ENCODE assay signal across 9 cellular contexts in genomic region chr21:33071878-33072306, GRCh38. TPM values are rescaled to one million over a fixed set of nuclear protein-coding genes. Genes with fewer than 3 reads are reported as not detected.
DNase-seq lines count a peak whose midpoint lies in the region; ATAC-seq and TF ChIP-seq lines count a peak whose summit lies in the region.
"Had no signal": no experiment of that assay in that cellular context is flagged by ENCODE, and none has a peak within 500 bp of the region (broad histone marks: within the 10 kb centered on the region; RNA-seq: fewer than 3 reads in every experiment).

No MANE protein-coding gene starts in this region.

- CTCF ChIA-PET in PC-3 (lab: Charles Lee), result no interaction called here

- H3K36me3 ChIP-seq in PC-3 (ENCODE audit: low read depth, low read length), result no peaks in the 10 kb centered on the region

- H3K27ac ChIP-seq in PC-3 (ENCODE audit: low read length), result no peak overlapping the region

- no peak overlapping the region for H2AFZ ChIP-seq in PC-3 (ENCODE audit: low read length)

- H3K4me3 ChIP-seq in epithelial cell of esophagus (ENCODE audit: low read length) (no peak overlapping the region), PC-3 (ENCODE audit: low read length) (no peak overlapping the region)

- H3K9me3 Mint-ChIP-seq in osteocyte (ENCODE audit: unreplicated experiment), result peaks cover 7% of the 10 kb centered on the region

- no TSS peak for BruUV-seq in PC-3 (replicated peaks; lab: Mats Ljungman, UMichigan)

- H3K9me3 ChIP-seq in PC-3 (ENCODE audit: low read length), result no peaks in the 10 kb centered on the region

- peaks cover 81% of the 10 kb centered on the region for H3K27me3 Mint-ChIP-seq in osteocyte (ENCODE audit: unreplicated experiment)

- peaks cover 78% of the 10 kb centered on the region for H3K27me3 ChIP-seq in PC-3 (ENCODE audit: low read length)

- no peak overlapping the region for H3K9ac ChIP-seq in PC-3 (ENCODE audit: low read length)

- ATAC-seq in GM21723 (IDR thresholded peaks at IDR 0.05; ENCODE audit: unreplicated experiment), result no peak
- no peak for ATAC-seq in PC-3

- no peaks in the 10 kb centered on the region for H4K20me1 ChIP-seq in PC-3 (ENCODE audit: low read length)

- H3K4me1 Mint-ChIP-seq in osteocyte (ENCODE audit: unreplicated experiment), result peaks cover 14% of the 10 kb centered on the region

- no peak overlapping the region for H3K27ac Mint-ChIP-seq in osteocyte (ENCODE audit: unreplicated experiment)

- H3K36me3 Mint-ChIP-seq in osteocyte (ENCODE audit: unreplicated experiment), result peaks cover 1% of the 10 kb centered on the region

- peak overlapping the region; percentile 66 for H3K4me3 Mint-ChIP-seq in osteocyte (ENCODE audit: unreplicated experiment)

- H3K4me1 ChIP-seq in PC-3 (ENCODE audit: insufficient read depth, low read length), result no peaks in the 10 kb centered on the region

- peak; percentile 39 for DNase-seq in Daoy (ENCODE audit: low read depth)
- DNase-seq in NCI-H748 treated with DMSO at 0.1 percent for 48 hours (lab: John Stamatoyannopoulos, UW), result peak; percentile 18
- DNase-seq in epithelial cell of esophagus (ENCODE audit: low read depth), result peak; percentile 8
- DNase-seq in osteocyte (ENCODE audit: extremely low spot score, unreplicated experiment), result no peak
- DNase-seq in effector CD4-positive, alpha-beta T cell, result no peak
- DNase-seq in DMS114 treated with DMSO at 0.1 percent for 48 hours (lab: John Stamatoyannopoulos, UW; ENCODE audit: unreplicated experiment), result no peak
- DNase-seq in PC-3, result no peak

- no peak overlapping the region for H3K4me2 ChIP-seq in PC-3 (ENCODE audit: low read length)

- H3K79me2 ChIP-seq in PC-3 (ENCODE audit: low read length), result no peaks in the 10 kb centered on the region

- H3K9me2 ChIP-seq in PC-3 (replicated peaks; ENCODE audit: low read length), result no peaks in the 10 kb centered on the region

- intact Hi-C loops in PC-3 (cut with micrococcal nuclease), result no loop called here

- no peaks in the 10 kb centered on the region for H3F3A ChIP-seq in PC-3 (ENCODE audit: low read length, unreplicated experiment)

- POLR2A ChIA-PET in PC-3 (lab: Charles Lee; ENCODE audit: unreplicated experiment), result no interaction called here

- TF ChIP-seq CTCF in epithelial cell of esophagus (IDR thresholded peaks at IDR 0.05; ENCODE audit: insufficient read depth, low read depth, low read length, missing control alignments) (no peak), osteocyte (IDR thresholded peaks at IDR 0.05) (no peak), PC-3 (conservative IDR thresholded peaks at IDR 0.05; ENCODE audit: low read depth, low read length) (no peak)

RNA-seq across cellular contexts. Expression of gene OLIG1, which starts 2.0 kb away (rescaled TPM):
- not detected in 2 replicates for total RNA-seq in Daoy (2014; rRNA removed; shearing (Covaris generic))
- total RNA-seq in osteocyte (not detected in 2 replicates), PC-3 (2014; rRNA removed) (2.3 TPM in 1 of 2 replicates, not detected in the other)
- total RNA-seq: subcutaneous adipose tissue had no signal

RNA-seq across cellular contexts. Expression of gene OLIG2, which starts 46.2 kb away (rescaled TPM):
- total RNA-seq in Daoy (2014; rRNA removed; shearing (Covaris generic)), result 1.3 and 3.1 TPM in 2 replicates
- total RNA-seq in osteocyte (0.37 and 0.56 TPM in 2 replicates), PC-3 (2014; rRNA removed) (not detected in 2 replicates)
- total RNA-seq: subcutaneous adipose tissue had no signal

Comparison
In these comparisons a context has a peak if more than half of its experiments do, and no peak if none do; other contexts are left out.
1. DNase-seq: peak in Daoy (single experiment), NCI-H748 treated with DMSO at 0.1 percent for 48 hours (single experiment) and epithelial cell of esophagus (single experiment); none in osteocyte (single experiment), effector CD4-positive, alpha-beta T cell (single experiment), DMS114 treated with DMSO at 0.1 percent for 48 hours (single experiment) and PC-3 (single experiment).